Comparison of ENCODE assay signal across 18 cellular contexts in the genomic region with DNA sequence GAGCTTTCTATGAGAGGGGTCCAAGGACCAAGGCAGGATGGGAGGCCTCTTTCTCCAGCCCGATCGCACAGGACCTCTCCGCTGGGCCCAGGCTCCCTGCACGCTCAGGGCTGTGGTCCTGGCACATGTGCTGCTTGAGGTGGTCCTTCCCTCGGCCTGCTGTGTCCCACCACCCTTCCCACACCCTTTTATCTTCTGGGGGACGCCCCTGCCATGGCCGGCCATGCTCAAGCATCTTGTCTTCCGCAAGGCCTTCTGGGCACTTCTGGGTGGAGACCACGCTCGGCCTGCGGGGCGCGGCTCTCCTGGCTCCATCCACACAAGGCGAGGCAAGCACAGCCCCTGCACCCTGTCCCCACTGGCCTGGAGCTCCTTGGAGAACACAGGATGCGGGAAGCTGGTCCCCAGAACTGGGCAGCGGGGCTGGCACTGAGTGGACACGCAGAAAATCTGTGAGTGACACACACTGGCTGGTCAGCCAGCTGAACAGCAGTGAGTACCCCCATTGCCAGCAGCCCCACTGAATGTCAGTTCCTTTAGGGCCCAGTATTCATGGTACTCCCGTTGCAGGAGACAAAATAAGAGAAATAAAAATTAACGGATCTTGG.
A peak's percentile ranks its signal among the peaks of the same experiment; 100 is the strongest.
DNase-seq lines count a peak whose midpoint lies in the region; ATAC-seq and TF ChIP-seq lines count a peak whose summit lies in the region.
"Had no signal": no experiment of that assay in that cellular context is flagged by ENCODE, and none has a peak within 500 bp of the region (broad histone marks: within the 10 kb centered on the region; RNA-seq: fewer than 3 reads in every experiment).

No MANE protein-coding gene starts in this region.

- H3K9me3 ChIP-seq in aorta (ENCODE audit: control insufficient read depth, low read length) (peaks cover 2% of the 10 kb centered on the region), BE2C (no peaks in the 10 kb centered on the region)

- H3K36me3 ChIP-seq in aorta (ENCODE audit: control insufficient read depth in 1 of 2, insufficient read depth in 2 of 2, low read length in 1 of 2) (no peaks in the 10 kb centered on the region), BE2C (no peaks in the 10 kb centered on the region)

- peaks cover 13% of the 10 kb centered on the region for H3K27me3 Mint-ChIP-seq in progenitor cell of endocrine pancreas
- H3K27me3 Mint-ChIP-seq: CD4-positive, alpha-beta memory T cell had no signal

- H3K4me3 ChIP-seq in aorta (ENCODE audit: low read length in 2 of 2) (no peak overlapping the region), BE2C (ENCODE audit: low read depth, low read length) (no peak overlapping the region)
- H3K4me3 ChIP-seq: GM23338 had no signal

- no peaks in the 10 kb centered on the region for H3K4me1 Mint-ChIP-seq in progenitor cell of endocrine pancreas (ENCODE audit: low read depth)
- H3K4me1 Mint-ChIP-seq: CD4-positive, alpha-beta memory T cell; GM23338 had no signal

- H3K4me1 ChIP-seq in aorta (ENCODE audit: control insufficient read depth in 1 of 2, insufficient read depth in 2 of 2, low read length in 2 of 2) (no peaks in the 10 kb centered on the region), BE2C (no peaks in the 10 kb centered on the region)

- H3K4me3 Mint-ChIP-seq in progenitor cell of endocrine pancreas (ENCODE audit: low read depth): no peak overlapping the region
- H3K4me3 Mint-ChIP-seq: CD4-positive, alpha-beta memory T cell; GM23338 had no signal

- H3K27ac ChIP-seq in aorta (ENCODE audit: low read depth in 1 of 2, low read length in 2 of 2): no peak overlapping the region

- ATAC-seq in left cardiac atrium (no peak), Right ventricle myocardium superior (ENCODE audit: poor library complexity) (no peak), aorta (ENCODE audit: low FRiP score) (peak; percentile 11), HG03439 (IDR thresholded peaks at IDR 0.05; ENCODE audit: unreplicated experiment) (no peak)
- ATAC-seq: GM23338 had no signal

- H3K36me3 Mint-ChIP-seq in progenitor cell of endocrine pancreas (ENCODE audit: insufficient read depth): no peaks in the 10 kb centered on the region
- H3K36me3 Mint-ChIP-seq: CD4-positive, alpha-beta memory T cell had no signal

- peak; percentile 10 for DNase-seq in left cardiac atrium
- DNase-seq in Right ventricle myocardium superior: no peak
- DNase-seq in islet precursor cell: peak; percentile 38
- DNase-seq in progenitor cell of endocrine pancreas (ENCODE audit: low spot score, unreplicated experiment): peak; percentile 8
- no peak for DNase-seq in aorta
- DNase-seq in BE2C: no peak
- DNase-seq: CD4-positive, alpha-beta memory T cell; DND-41; GDM1; KBM-7; NCI-H146; NCI-H2081 treated with DMSO at 0.1 percent for 48 hours; NCI-H2227 treated with DMSO at 0.1 percent for 48 hours; NCI-H526 treated with DMSO at 0.1 percent for 48 hours; OCI-M1; RPMI8226 had no signal

- WGBS in aorta, 2 donors: 83 to 85% methylated on average over 19 of the region's 19 CpGs

- intact Hi-C loops in left cardiac atrium (cut with DNase I): no loop called here
- intact Hi-C loops in Right ventricle myocardium superior (cut with DNase I): no loop called here
- intact Hi-C loops in aorta (cut with DNase I): no loop called here

- no peaks in the 10 kb centered on the region for H3K9me3 Mint-ChIP-seq in progenitor cell of endocrine pancreas (ENCODE audit: low read depth)

- H3K27me3 ChIP-seq in aorta (ENCODE audit: control insufficient read depth in 1 of 2, insufficient read depth in 2 of 2, low read length in 1 of 2): no peaks in the 10 kb centered on the region
- H3K27me3 ChIP-seq in BE2C: no peaks in the 10 kb centered on the region

- TF ChIP-seq CTCF in progenitor cell of endocrine pancreas (IDR thresholded peaks at IDR 0.05; ENCODE audit: unreplicated experiment) (no peak), BE2C (IDR thresholded peaks at IDR 0.05; ENCODE audit: low read depth, low read length) (no peak)

- no peak overlapping the region for H3K27ac Mint-ChIP-seq in progenitor cell of endocrine pancreas
- H3K27ac Mint-ChIP-seq: CD4-positive, alpha-beta memory T cell; GM23338 had no signal

Comparison
In these comparisons a context has a peak if more than half of its experiments do, and no peak if none do; other contexts are left out.
1. DNase-seq: peak in left cardiac atrium (single experiment), islet precursor cell (single experiment) and progenitor cell of endocrine pancreas (single experiment); none in Right ventricle myocardium superior (single experiment), aorta (0 of 2) and BE2C (single experiment).